Comparison of ENCODE assay signal across 2 cellular contexts in genomic region chr19:16293133-16294085, GRCh38.
TF ChIP-seq lines count a peak whose summit lies in the region.

No MANE protein-coding gene starts in this region.

TF ChIP-seq in GM23338, 12 proteins besides CTCF, POLR2A, EP300 and RAD21 (continued from another document):
- TF ChIP-seq ZNF462 (CRISPR knock-in tag; IDR thresholded peaks at IDR 0.05), result no peak

TF ChIP-seq in SK-N-SH treated with all-trans-retinoic acid at 6 μM for 48 hours, 23 proteins besides CTCF, POLR2A, EP300 and RAD21 (continued from another document):
- TF ChIP-seq TSHZ2 (CRISPR knock-in tag; IDR thresholded peaks at IDR 0.05), result no peak
